28 cellular contexts compared by ENCODE assay signal in the genomic region with DNA sequence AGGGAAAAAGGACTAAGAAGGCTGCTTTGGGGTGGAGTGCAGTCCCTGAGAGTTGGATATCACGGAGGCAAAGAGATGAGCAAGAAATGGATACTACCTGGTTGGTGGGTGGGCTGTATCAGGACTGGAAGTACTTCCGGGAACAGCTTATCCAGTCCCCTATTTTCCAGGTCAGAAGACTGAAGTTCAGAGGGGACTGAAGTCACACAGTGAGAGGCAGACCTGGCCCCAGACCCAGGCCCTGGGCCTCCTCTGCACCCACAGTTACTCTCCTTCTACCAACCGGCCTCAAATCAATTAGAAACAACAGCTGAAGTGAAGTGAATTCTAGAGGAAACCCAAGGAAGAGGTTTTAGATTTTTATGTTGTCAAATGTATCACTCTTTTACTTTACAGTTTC.
"Had no signal": no experiment of that assay in that cellular context is flagged by ENCODE, and none has a peak within 500 bp of the region (broad histone marks: within the 10 kb centered on the region; RNA-seq: fewer than 3 reads in every experiment).

No MANE protein-coding gene starts in this region.

- ATAC-seq: stimulated activated effector memory CD8-positive, alpha-beta T cell treated with anti-CD3 and anti-CD28 coated beads, Interleukin-12 subunit alpha, Interleukin-12 subunit beta, amount 100 ng/mL, for 72 hours; stimulated activated memory B cell treated with anti-CD40 and anti-IgM and Interleukin-4, amounts not matched to agents 10 μg/mL and 1 μg/mL and 100 μg/mL, for 72 hours; stimulated activated naive B cell treated with anti-CD40 and anti-IgM and Interleukin-4, amounts not matched to agents 10 μg/mL and 1 μg/mL and 100 μg/mL, for 72 hours; stimulated activated naive CD8-positive, alpha-beta T cell treated with anti-CD3 and anti-CD28 coated beads, Interleukin-15, amount 100 ng/mL, for 72 hours; stimulated activated naive CD8-positive, alpha-beta T cell treated with anti-CD3 and anti-CD28 coated beads, Interleukin-15, Interleukin-2, amounts not matched to agents 100 U/mL and 50 U/mL, for 24 hours; upper lobe of right lung had no signal

- H3K36me3 ChIP-seq: stomach, suprapubic skin, thoracic aorta, thyroid gland, tibial artery, tibial nerve, transverse colon, upper lobe of left lung, upper lobe of right lung, uterus, vagina had no signal

- H3K4me3 Mint-ChIP-seq: stimulated activated effector memory CD8-positive, alpha-beta T cell treated with anti-CD3 and anti-CD28 coated beads, Interleukin-12 subunit alpha, Interleukin-12 subunit beta, amount 100 ng/mL, for 72 hours; stimulated activated memory B cell treated with anti-CD40 and anti-IgM and Interleukin-4, amounts not matched to agents 10 μg/mL and 1 μg/mL and 100 μg/mL, for 72 hours; stimulated activated naive B cell treated with anti-CD40 and anti-IgM and Interleukin-4, amounts not matched to agents 10 μg/mL and 1 μg/mL and 100 μg/mL, for 72 hours; stimulated activated naive CD8-positive, alpha-beta T cell treated with anti-CD3 and anti-CD28 coated beads, Interleukin-15, amount 100 ng/mL, for 72 hours; stimulated activated naive CD8-positive, alpha-beta T cell treated with anti-CD3 and anti-CD28 coated beads, Interleukin-15, Interleukin-2, amounts not matched to agents 100 ng/mL and 50 ng/mL, for 24 hours; type B pancreatic cell had no signal

- FAIRE-seq: urothelium cell line had no signal

- H3K27ac ChIP-seq: stomach, suprapubic skin, testis, thoracic aorta, thyroid gland, tibial artery, tibial nerve, transverse colon, upper lobe of left lung, upper lobe of right lung, uterus, vagina had no signal

- H3K4me1 ChIP-seq: suprapubic skin, thyroid gland, upper lobe of left lung, upper lobe of right lung, uterus had no signal

- H3K27me3 ChIP-seq: stomach, suprapubic skin, testis, thyroid gland, tibial artery, tibial nerve, transverse colon, upper lobe of left lung, upper lobe of right lung, uterus, vagina had no signal

- H3K36me3 Mint-ChIP-seq: stimulated activated effector memory CD8-positive, alpha-beta T cell treated with anti-CD3 and anti-CD28 coated beads, Interleukin-12 subunit alpha, Interleukin-12 subunit beta, amount 100 ng/mL, for 72 hours; stimulated activated memory B cell treated with anti-CD40 and anti-IgM and Interleukin-4, amounts not matched to agents 10 μg/mL and 1 μg/mL and 100 μg/mL, for 72 hours; stimulated activated naive B cell treated with anti-CD40 and anti-IgM and Interleukin-4, amounts not matched to agents 10 μg/mL and 1 μg/mL and 100 μg/mL, for 72 hours; type B pancreatic cell had no signal

- H3K9me3 Mint-ChIP-seq: stimulated activated effector memory CD8-positive, alpha-beta T cell treated with anti-CD3 and anti-CD28 coated beads, Interleukin-12 subunit alpha, Interleukin-12 subunit beta, amount 100 ng/mL, for 72 hours; stimulated activated memory B cell treated with anti-CD40 and anti-IgM and Interleukin-4, amounts not matched to agents 10 μg/mL and 1 μg/mL and 100 μg/mL, for 72 hours; stimulated activated naive B cell treated with anti-CD40 and anti-IgM and Interleukin-4, amounts not matched to agents 10 μg/mL and 1 μg/mL and 100 μg/mL, for 72 hours; stimulated activated naive CD8-positive, alpha-beta T cell treated with anti-CD3 and anti-CD28 coated beads, Interleukin-15, amount 100 ng/mL, for 72 hours; stimulated activated naive CD8-positive, alpha-beta T cell treated with anti-CD3 and anti-CD28 coated beads, Interleukin-15, Interleukin-2, amounts not matched to agents 100 ng/mL and 50 ng/mL, for 24 hours; type B pancreatic cell had no signal

- H3K9me3 ChIP-seq: stomach, suprapubic skin, testis, thoracic aorta, thyroid gland, tibial artery, tibial nerve, transverse colon, upper lobe of left lung, upper lobe of right lung, uterus, vagina had no signal

- H3K27ac Mint-ChIP-seq: stimulated activated effector memory CD8-positive, alpha-beta T cell treated with anti-CD3 and anti-CD28 coated beads, Interleukin-12 subunit alpha, Interleukin-12 subunit beta, amount 100 ng/mL, for 72 hours; stimulated activated memory B cell treated with anti-CD40 and anti-IgM and Interleukin-4, amounts not matched to agents 10 μg/mL and 1 μg/mL and 100 μg/mL, for 72 hours; stimulated activated naive B cell treated with anti-CD40 and anti-IgM and Interleukin-4, amounts not matched to agents 10 μg/mL and 1 μg/mL and 100 μg/mL, for 72 hours; stimulated activated naive CD8-positive, alpha-beta T cell treated with anti-CD3 and anti-CD28 coated beads, Interleukin-15, amount 100 ng/mL, for 72 hours; stimulated activated naive CD8-positive, alpha-beta T cell treated with anti-CD3 and anti-CD28 coated beads, Interleukin-15, Interleukin-2, amounts not matched to agents 100 ng/mL and 50 ng/mL, for 24 hours; type B pancreatic cell had no signal

- DNase-seq: stimulated activated CD4-positive, alpha-beta T cell treated with anti-CD3 and anti-CD28 coated beads, Interleukin-2, amount 100 ng/mL, for 48 hours; stimulated activated CD4-positive, alpha-beta T cell treated with anti-CD3 and anti-CD28 coated beads, Interleukin-4, amount 100 ng/mL, for 1 hour; stimulated activated CD4-positive, alpha-beta T cell treated with anti-CD3 and anti-CD28 coated beads, Interleukin-4, amount 100 ng/mL, for 24 hours; stimulated activated CD4-positive, alpha-beta T cell treated with anti-CD3 and anti-CD28 coated beads, Interleukin-4, amount 100 ng/mL, for 4 hours; stimulated activated CD8-positive, alpha-beta memory T cell treated with anti-CD3 and anti-CD28 coated beads, Interleukin-4, amount 100 ng/mL, for 48 hours; stimulated activated naive B cell treated with anti-CD40 and anti-IgM and Interleukin-4, amounts not matched to agents 10 μg/mL and 1 μg/mL and 100 μg/mL, for 72 hours; stimulated activated naive CD4-positive, alpha-beta T cell; stimulated activated naive CD4-positive, alpha-beta T cell treated with Interleukin-2 at 50 U/mL for 16 hours; stimulated activated naive CD8-positive, alpha-beta T cell treated with anti-CD3 and anti-CD28 coated beads, Interleukin-15, amount 100 ng/mL, for 72 hours; stimulated activated naive CD8-positive, alpha-beta T cell treated with anti-CD3 and anti-CD28 coated beads, Interleukin-15, Interleukin-2, amounts not matched to agents 100 U/mL and 50 U/mL, for 24 hours; stomach; testis; thyroid gland; tibial artery; transverse colon; trophoblast cell; upper lobe of left lung; upper lobe of right lung; uterus had no signal

- H3K4me3 ChIP-seq: stomach, suprapubic skin, testis, thoracic aorta, thyroid gland, tibial artery, tibial nerve, transverse colon, upper lobe of left lung, upper lobe of right lung, uterus, vagina had no signal

- H3K27me3 Mint-ChIP-seq: stimulated activated naive CD8-positive, alpha-beta T cell treated with anti-CD3 and anti-CD28 coated beads, Interleukin-15, amount 100 ng/mL, for 72 hours had no signal

- H3K4me1 Mint-ChIP-seq: stimulated activated effector memory CD8-positive, alpha-beta T cell treated with anti-CD3 and anti-CD28 coated beads, Interleukin-12 subunit alpha, Interleukin-12 subunit beta, amount 100 ng/mL, for 72 hours; stimulated activated memory B cell treated with anti-CD40 and anti-IgM and Interleukin-4, amounts not matched to agents 10 μg/mL and 1 μg/mL and 100 μg/mL, for 72 hours; stimulated activated naive B cell treated with anti-CD40 and anti-IgM and Interleukin-4, amounts not matched to agents 10 μg/mL and 1 μg/mL and 100 μg/mL, for 72 hours; stimulated activated naive CD8-positive, alpha-beta T cell treated with anti-CD3 and anti-CD28 coated beads, Interleukin-15, amount 100 ng/mL, for 72 hours had no signal
